1 cellular context compared by ENCODE assay signal in genomic region chr6:26033132-26033941, GRCh38.
TF ChIP-seq lines count a peak whose summit lies in the region.

No MANE protein-coding gene starts in this region.

TF ChIP-seq in HepG2, 621 proteins besides CTCF, POLR2A, EP300 and RAD21 (continued from another document and continues in another):
- no peak for TF ChIP-seq XRCC5 (optimal IDR thresholded peaks at IDR 0.05; ENCODE audit: low read length)
- TF ChIP-seq EZH2 (conservative IDR thresholded peaks at IDR 0.05; ENCODE audit: low read depth, low read length) = no peak
- 0 out of 2 replicates have a peak, but pooled peaks have one; percentile 12 for TF ChIP-seq FOXO4 (CRISPR knock-in tag; conservative IDR thresholded peaks at IDR 0.05)
- TF ChIP-seq, protein P1, sequence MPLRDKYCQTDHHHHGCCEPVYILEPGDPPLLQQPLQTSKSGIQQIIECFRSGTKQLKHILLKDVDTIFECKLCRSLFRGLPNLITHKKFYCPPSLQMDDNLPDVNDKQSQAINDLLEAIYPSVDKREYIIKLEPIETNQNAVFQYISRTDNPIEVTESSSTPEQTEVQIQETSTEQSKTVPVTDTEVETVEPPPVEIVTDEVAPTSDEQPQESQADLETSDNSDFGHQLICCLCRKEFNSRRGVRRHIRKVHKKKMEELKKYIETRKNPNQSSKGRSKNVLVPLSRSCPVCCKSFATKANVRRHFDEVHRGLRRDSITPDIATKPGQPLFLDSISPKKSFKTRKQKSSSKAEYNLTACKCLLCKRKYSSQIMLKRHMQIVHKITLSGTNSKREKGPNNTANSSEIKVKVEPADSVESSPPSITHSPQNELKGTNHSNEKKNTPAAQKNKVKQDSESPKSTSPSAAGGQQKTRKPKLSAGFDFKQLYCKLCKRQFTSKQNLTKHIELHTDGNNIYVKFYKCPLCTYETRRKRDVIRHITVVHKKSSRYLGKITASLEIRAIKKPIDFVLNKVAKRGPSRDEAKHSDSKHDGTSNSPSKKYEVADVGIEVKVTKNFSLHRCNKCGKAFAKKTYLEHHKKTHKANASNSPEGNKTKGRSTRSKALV (CRISPR knock-in tag; IDR thresholded peaks at IDR 0.05) = no peak
- peak; percentile 54; the same call in 1 of the 2 replicates for TF ChIP-seq ZNF614 (CRISPR knock-in tag; IDR thresholded peaks at IDR 0.05; ENCODE audit: borderline replicate concordance)
- TF ChIP-seq ZBTB3 (CRISPR knock-in tag; IDR thresholded peaks at IDR 0.05; ENCODE audit: borderline replicate concordance, low read depth) = 0 out of 2 replicates have a peak, but pooled peaks have one; percentile 18
- no peak for TF ChIP-seq ZSCAN22 (CRISPR knock-in tag; IDR thresholded peaks at IDR 0.05)
- TF ChIP-seq, protein P2, sequence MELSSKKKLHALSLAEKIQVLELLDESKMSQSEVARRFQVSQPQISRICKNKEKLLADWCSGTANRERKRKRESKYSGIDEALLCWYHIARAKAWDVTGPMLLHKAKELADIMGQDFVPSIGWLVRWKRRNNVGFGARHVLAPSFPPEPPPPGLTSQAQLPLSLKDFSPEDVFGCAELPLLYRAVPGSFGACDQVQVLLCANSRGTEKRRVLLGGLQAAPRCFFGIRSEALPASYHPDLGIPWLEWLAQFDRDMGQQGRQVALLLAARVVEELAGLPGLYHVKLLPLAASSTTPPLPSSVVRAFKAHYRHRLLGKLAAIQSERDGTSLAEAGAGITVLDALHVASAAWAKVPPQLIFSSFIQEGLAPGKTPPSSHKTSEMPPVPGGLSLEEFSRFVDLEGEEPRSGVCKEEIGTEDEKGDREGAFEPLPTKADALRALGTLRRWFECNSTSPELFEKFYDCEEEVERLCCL (CRISPR knock-in tag; IDR thresholded peaks at IDR 0.05; ENCODE audit: borderline replicate concordance) = peak; percentile 87; the same call in 1 of the 2 replicates
- no peak for TF ChIP-seq GPN1 (CRISPR knock-in tag; IDR thresholded peaks at IDR 0.05; ENCODE audit: borderline replicate concordance)
- TF ChIP-seq ZNF333 (CRISPR knock-in tag; IDR thresholded peaks at IDR 0.05; ENCODE audit: borderline replicate concordance) = peak; percentile 75; the same call in 1 of the 2 replicates
- peak; percentile 83 for TF ChIP-seq ZNF407 (CRISPR knock-in tag; IDR thresholded peaks at IDR 0.05; ENCODE audit: not compliant biosample characterization)
- peak; percentile 45; the same call in 1 of the 2 replicates for TF ChIP-seq ETV6 (CRISPR knock-in tag; conservative IDR thresholded peaks at IDR 0.05)
- peak; percentile 18; the same call in 1 of the 2 replicates for TF ChIP-seq DMAP1 (CRISPR knock-in tag; IDR thresholded peaks at IDR 0.05)
- no peak; the same call in 1 of the 2 replicates for TF ChIP-seq NFE2L2 (IDR thresholded peaks at IDR 0.05; ENCODE audit: low read length)
- TF ChIP-seq NCOR1 (IDR thresholded peaks at IDR 0.05; ENCODE audit: borderline replicate concordance, low read length) = no peak
- peak; percentile 71; the same call in 1 of the 2 replicates for TF ChIP-seq ZNF788 (CRISPR knock-in tag; IDR thresholded peaks at IDR 0.05; ENCODE audit: borderline replicate concordance)
- 0 out of 2 replicates have a peak, but pooled peaks have one; percentile 6 for TF ChIP-seq ZBTB7A (CRISPR knock-in tag; IDR thresholded peaks at IDR 0.05)
- TF ChIP-seq ARHGAP35 (CRISPR knock-in tag; IDR thresholded peaks at IDR 0.05; ENCODE audit: borderline replicate concordance) = peak; percentile 76; the same call in 1 of the 2 replicates
- TF ChIP-seq, protein P3, sequence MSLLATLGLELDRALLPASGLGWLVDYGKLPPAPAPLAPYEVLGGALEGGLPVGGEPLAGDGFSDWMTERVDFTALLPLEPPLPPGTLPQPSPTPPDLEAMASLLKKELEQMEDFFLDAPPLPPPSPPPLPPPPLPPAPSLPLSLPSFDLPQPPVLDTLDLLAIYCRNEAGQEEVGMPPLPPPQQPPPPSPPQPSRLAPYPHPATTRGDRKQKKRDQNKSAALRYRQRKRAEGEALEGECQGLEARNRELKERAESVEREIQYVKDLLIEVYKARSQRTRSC (CRISPR knock-in tag; IDR thresholded peaks at IDR 0.05; ENCODE audit: low read depth) = no peak
- 0 out of 2 replicates have a peak, but pooled peaks have one; percentile 28 for TF ChIP-seq ZNF121 (CRISPR knock-in tag; IDR thresholded peaks at IDR 0.05)
- TF ChIP-seq ZBTB40 (IDR thresholded peaks at IDR 0.05) = no peak
- peak; percentile 79 for TF ChIP-seq ZBTB40 (CRISPR knock-in tag; IDR thresholded peaks at IDR 0.05)
- TF ChIP-seq SOX13 (IDR thresholded peaks at IDR 0.05) = 0 out of 2 replicates have a peak, but pooled peaks have one; percentile 30
- no peak; a peak in 1 of 4 replicates for TF ChIP-seq SOX13 (CRISPR knock-in tag; conservative IDR thresholded peaks at IDR 0.05 in 1 of 2, IDR thresholded peaks at IDR 0.05 in 1 of 2)
- TF ChIP-seq ZBTB20 (CRISPR knock-in tag; IDR thresholded peaks at IDR 0.05; ENCODE audit: borderline replicate concordance, low read depth) = peak; percentile 61
- peak; percentile 60 for TF ChIP-seq ZMAT3 (CRISPR knock-in tag; conservative IDR thresholded peaks at IDR 0.05)
- peak; percentile 67; the same call in 1 of the 2 replicates for TF ChIP-seq RNF2 (conservative IDR thresholded peaks at IDR 0.05; ENCODE audit: low read depth)
- no peak for TF ChIP-seq ZMYM3 (CRISPR knock-in tag; IDR thresholded peaks at IDR 0.05)
- no peak for TF ChIP-seq ZNF382 (CRISPR knock-in tag; IDR thresholded peaks at IDR 0.05; ENCODE audit: borderline replicate concordance)
- TF ChIP-seq, protein P4, sequence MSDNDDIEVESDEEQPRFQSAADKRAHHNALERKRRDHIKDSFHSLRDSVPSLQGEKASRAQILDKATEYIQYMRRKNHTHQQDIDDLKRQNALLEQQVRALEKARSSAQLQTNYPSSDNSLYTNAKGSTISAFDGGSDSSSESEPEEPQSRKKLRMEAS (IDR thresholded peaks at IDR 0.05) = peak; percentile 30; the same call in 1 of the 2 replicates
- TF ChIP-seq ZBTB8A (CRISPR knock-in tag; IDR thresholded peaks at IDR 0.05; ENCODE audit: borderline replicate concordance, low read depth) = no peak
